In the genomic region with DNA sequence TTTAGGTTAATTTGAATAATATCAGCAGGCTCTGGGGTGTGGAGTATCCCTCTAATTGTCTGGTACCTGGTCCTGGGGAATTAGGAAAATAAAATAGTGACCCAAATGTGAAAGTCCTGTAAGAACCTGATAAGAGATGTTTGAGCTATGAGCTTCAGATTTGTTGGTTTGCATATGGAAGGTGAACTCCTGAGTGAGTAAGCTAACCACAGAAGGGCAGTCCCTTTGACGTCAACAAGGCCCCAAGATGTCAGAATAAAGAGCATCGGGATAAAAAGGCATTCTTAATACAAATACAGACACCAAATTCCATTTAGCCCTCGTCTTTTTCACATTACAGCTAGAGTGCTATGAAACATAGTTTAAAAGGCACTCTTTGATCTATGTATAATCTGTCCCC, we compare ENCODE assay signal across 26 cellular contexts.
DNase-seq lines count a peak whose midpoint lies in the region; ATAC-seq lines count a peak whose summit lies in the region.
"Had no signal": no experiment of that assay in that cellular context is flagged by ENCODE, and none has a peak within 500 bp of the region (broad histone marks: within the 10 kb centered on the region; RNA-seq: fewer than 3 reads in every experiment).

No MANE protein-coding gene starts in this region.

- no peak overlapping the region for H2BK15ac ChIP-seq in mesenchymal stem cell (ENCODE audit: low read depth, poor library complexity, severe bottlenecking)

- ATAC-seq in GM19035 (IDR thresholded peaks at IDR 0.05; ENCODE audit: unreplicated experiment) (peak; percentile 74), HG02884 (IDR thresholded peaks at IDR 0.05; ENCODE audit: unreplicated experiment) (peak; percentile 67)
- ATAC-seq: esophagus mucosa, left lobe of liver had no signal

- CTCF ChIA-PET in CD8-positive, alpha-beta memory T cell (lab: Charles Lee) = no interaction called here

- H3K79me1 ChIP-seq in mesenchymal stem cell (replicated peaks; ENCODE audit: low read length, poor library complexity, severe bottlenecking) = peaks cover 3% of the 10 kb centered on the region

- no peak overlapping the region for H3K4me3 Mint-ChIP-seq in CD8-positive, alpha-beta memory T cell
- H3K4me3 Mint-ChIP-seq: B cell; neural crest cell; stimulated activated naive CD8-positive, alpha-beta T cell treated with anti-CD3 and anti-CD28 coated beads, Interleukin-15, Interleukin-2, amounts not matched to agents 100 ng/mL and 50 ng/mL, for 24 hours; T-helper 1 cell treated with Interleukin-12 subunit alpha and Interleukin-12 subunit beta and Interleukin-4 antibody, amounts not matched to agents 30 μg/mL and 1 μg/mL, for 36 hours; type B pancreatic cell had no signal

- H2AK5ac ChIP-seq in mesenchymal stem cell (ENCODE audit: low read length, severe bottlenecking) = no peak overlapping the region

- no peaks in the 10 kb centered on the region for H3K27me3 ChIP-seq in mesenchymal stem cell (ENCODE audit: control insufficient read depth in 1 of 2, insufficient read depth in 1 of 2, low read length in 2 of 2)
- no peaks in the 10 kb centered on the region for H3K27me3 ChIP-seq in CD8-positive, alpha-beta memory T cell (ENCODE audit: insufficient read depth, low read length, poor library complexity, severe bottlenecking)

- no peaks in the 10 kb centered on the region for H3K4me1 Mint-ChIP-seq in CD8-positive, alpha-beta memory T cell
- H3K4me1 Mint-ChIP-seq: B cell had no signal

- no peak overlapping the region for H3K4me3 ChIP-seq in mesenchymal stem cell (ENCODE audit: insufficient read depth in 1 of 2, low read depth in 1 of 2, low read length in 2 of 2)
- no peak overlapping the region for H3K4me3 ChIP-seq in CD8-positive, alpha-beta memory T cell (ENCODE audit: low read length)

- no peak overlapping the region for H3K4me2 ChIP-seq in mesenchymal stem cell (ENCODE audit: low read length, poor library complexity, severe bottlenecking)

- no peak overlapping the region for H2BK120ac ChIP-seq in mesenchymal stem cell (ENCODE audit: low read depth, low read length)

- 77% methylated on average over 3 of the region's 3 CpGs for WGBS in mesenchymal stem cell

- H3K18ac ChIP-seq in mesenchymal stem cell (ENCODE audit: low read depth in 1 of 2, low read length in 2 of 2) = no peak overlapping the region

- DNase-seq in OCI-M1 (lab: John Stamatoyannopoulos, UW) = peak; percentile 17
- DNase-seq in mesenchymal stem cell = peak; percentile 67
- DNase-seq in CD8-positive, alpha-beta memory T cell = no peak
- no peak for DNase-seq in stimulated activated naive CD4-positive, alpha-beta T cell treated with Interleukin-2 at 50 U/mL for 16 hours (lab: John Stamatoyannopoulos, UW)
- no peak for DNase-seq in NCI-H1105 treated with DMSO at 0.1 percent for 48 hours (lab: John Stamatoyannopoulos, UW)
- DNase-seq: activated CD4-positive, alpha-beta T cell treated with anti-CD3 and anti-CD28 coated beads, Interleukin-2, amount 50 U/mL, for 4 hours; activated gamma-delta T cell treated with Interleukin-2 at 50 U/mL for 16 hours; amygdala; central memory CD4-positive, alpha-beta T cell; Kasumi-1; NCI-H1105; NCI-H2081 treated with DMSO at 0.1 percent for 48 hours; NCI-H526 treated with DMSO at 0.1 percent for 48 hours; SIG-M5; stimulated activated CD4-positive, alpha-beta T cell treated with anti-CD3 and anti-CD28 coated beads, Interleukin-1b, Interleukin-23, amount 100 ng/mL, for 48 hours; WERI-Rb-1 had no signal

- H3K27me3 Mint-ChIP-seq in CD8-positive, alpha-beta memory T cell = no peaks in the 10 kb centered on the region
- H3K27me3 Mint-ChIP-seq: B cell; progenitor cell of endocrine pancreas; stimulated activated naive CD8-positive, alpha-beta T cell treated with anti-CD3 and anti-CD28 coated beads, Interleukin-15, Interleukin-2, amounts not matched to agents 100 ng/mL and 50 ng/mL, for 24 hours; type B pancreatic cell had no signal

- no peak overlapping the region for H2BK5ac ChIP-seq in mesenchymal stem cell (ENCODE audit: low read depth, low read length, poor library complexity, severe bottlenecking)

- no peaks in the 10 kb centered on the region for H3K4me1 ChIP-seq in mesenchymal stem cell (ENCODE audit: control insufficient read depth, insufficient read depth, low read depth, low read length)
- no peaks in the 10 kb centered on the region for H3K4me1 ChIP-seq in CD8-positive, alpha-beta memory T cell (ENCODE audit: insufficient read depth, low read length)

- POLR2A ChIA-PET in CD8-positive, alpha-beta memory T cell (lab: Charles Lee) = no interaction called here

- no peak overlapping the region for H4K91ac ChIP-seq in mesenchymal stem cell (ENCODE audit: low read length)

- H3K27ac Mint-ChIP-seq in CD8-positive, alpha-beta memory T cell = no peak overlapping the region
- H3K27ac Mint-ChIP-seq: B cell; progenitor cell of endocrine pancreas; stimulated activated naive CD8-positive, alpha-beta T cell treated with anti-CD3 and anti-CD28 coated beads, Interleukin-15, Interleukin-2, amounts not matched to agents 100 ng/mL and 50 ng/mL, for 24 hours; T-helper 1 cell treated with Interleukin-12 subunit alpha and Interleukin-12 subunit beta and Interleukin-4 antibody, amounts not matched to agents 30 μg/mL and 1 μg/mL, for 36 hours; type B pancreatic cell had no signal

- no peak overlapping the region for H3K4ac ChIP-seq in mesenchymal stem cell (ENCODE audit: low read depth in 1 of 2, low read length in 2 of 2)

- H3K36me3 Mint-ChIP-seq in CD8-positive, alpha-beta memory T cell = peaks cover 0 to 1% (median 0%) of the 10 kb centered on the region in 3 donors
- H3K36me3 Mint-ChIP-seq: type B pancreatic cell had no signal

- no peak overlapping the region for H3K27ac ChIP-seq in mesenchymal stem cell (ENCODE audit: low read length, poor library complexity, severe bottlenecking)
- no peak overlapping the region for H3K27ac ChIP-seq in CD8-positive, alpha-beta memory T cell (ENCODE audit: low read depth, low read length)
- H3K27ac ChIP-seq: WERI-Rb-1 had no signal

- H3K9ac ChIP-seq in mesenchymal stem cell (ENCODE audit: low read length) = no peak overlapping the region

- no peak overlapping the region for H4K8ac ChIP-seq in mesenchymal stem cell (ENCODE audit: low read length)

- no peak overlapping the region for H3K23ac ChIP-seq in mesenchymal stem cell (ENCODE audit: low read length in 2 of 2)

- no peak overlapping the region for H2AFZ ChIP-seq in mesenchymal stem cell (ENCODE audit: low read depth, low read length)

- H2BK12ac ChIP-seq in mesenchymal stem cell (ENCODE audit: low read length in 2 of 2) = no peak overlapping the region

- no peaks in the 10 kb centered on the region for H3K9me3 ChIP-seq in mesenchymal stem cell (ENCODE audit: control insufficient read depth, low read length)
- H3K9me3 ChIP-seq in CD8-positive, alpha-beta memory T cell (ENCODE audit: low read length) = no peaks in the 10 kb centered on the region

- H3K14ac ChIP-seq in mesenchymal stem cell (ENCODE audit: low read length in 2 of 2) = no peak overlapping the region

- no peaks in the 10 kb centered on the region for H3K36me3 ChIP-seq in mesenchymal stem cell (ENCODE audit: control insufficient read depth in 1 of 2, insufficient read depth in 2 of 2, low read depth in 1 of 2, low read length in 2 of 2)
- no peaks in the 10 kb centered on the region for H3K36me3 ChIP-seq in CD8-positive, alpha-beta memory T cell (ENCODE audit: insufficient read depth, low read length)
- H3K36me3 ChIP-seq: WERI-Rb-1 had no signal

- no peaks in the 10 kb centered on the region for H3K9me3 Mint-ChIP-seq in CD8-positive, alpha-beta memory T cell
- H3K9me3 Mint-ChIP-seq: neural crest cell; stimulated activated naive CD8-positive, alpha-beta T cell treated with anti-CD3 and anti-CD28 coated beads, Interleukin-15, Interleukin-2, amounts not matched to agents 100 ng/mL and 50 ng/mL, for 24 hours; T-helper 1 cell treated with Interleukin-12 subunit alpha and Interleukin-12 subunit beta and Interleukin-4 antibody, amounts not matched to agents 30 μg/mL and 1 μg/mL, for 36 hours; type B pancreatic cell had no signal

Comparison
In these comparisons a context has a peak if more than half of its experiments do, and no peak if none do; other contexts are left out.
1. DNase-seq: peak in OCI-M1 (single experiment) and mesenchymal stem cell (single experiment); none in CD8-positive, alpha-beta memory T cell (0 of 5), stimulated activated naive CD4-positive, alpha-beta T cell treated with Interleukin-2 at 50 U/mL for 16 hours (single experiment) and NCI-H1105 treated with DMSO at 0.1 percent for 48 hours (single experiment).